In the genomic region with DNA sequence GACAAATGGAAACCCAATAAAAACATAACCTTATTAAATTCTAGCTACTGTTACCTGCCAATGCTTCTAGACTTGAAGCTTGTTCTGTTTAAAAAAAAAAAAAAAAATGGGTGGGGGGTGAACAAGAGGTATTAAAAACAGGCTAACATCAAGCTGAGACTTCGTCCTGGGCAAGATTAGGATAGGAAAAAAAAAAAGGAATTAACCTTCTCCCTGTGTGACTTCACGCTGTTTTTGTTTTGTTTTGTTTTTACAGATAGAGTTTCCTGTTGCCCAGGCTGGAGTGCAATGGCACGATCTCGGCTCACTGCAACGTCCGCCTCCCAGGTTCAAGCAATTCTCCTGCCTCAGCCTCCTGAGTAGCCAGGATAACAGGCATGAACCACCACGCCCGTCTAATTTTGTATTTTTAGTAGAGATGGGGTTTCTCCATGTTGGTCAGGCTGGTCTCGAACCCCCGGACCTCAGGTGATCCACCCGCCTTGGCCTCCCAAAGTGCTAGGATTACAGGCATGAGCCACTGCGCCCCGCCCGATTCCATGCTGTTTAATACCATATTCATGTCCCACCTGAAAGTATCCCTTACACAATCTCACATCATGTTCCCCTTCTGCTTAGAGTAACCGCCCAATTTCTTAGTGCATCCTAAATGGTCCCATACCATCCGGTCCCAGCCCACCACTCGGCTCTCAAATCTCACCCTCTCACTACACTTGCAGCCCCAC, we compare ENCODE assay signal across 1 cellular context.
TF ChIP-seq lines count a peak whose summit lies in the region.

No MANE protein-coding gene starts in this region.

TF ChIP-seq in WTC11, 78 proteins besides CTCF, POLR2A, EP300 and RAD21 (continued from another document):
- TF ChIP-seq, protein P1, sequence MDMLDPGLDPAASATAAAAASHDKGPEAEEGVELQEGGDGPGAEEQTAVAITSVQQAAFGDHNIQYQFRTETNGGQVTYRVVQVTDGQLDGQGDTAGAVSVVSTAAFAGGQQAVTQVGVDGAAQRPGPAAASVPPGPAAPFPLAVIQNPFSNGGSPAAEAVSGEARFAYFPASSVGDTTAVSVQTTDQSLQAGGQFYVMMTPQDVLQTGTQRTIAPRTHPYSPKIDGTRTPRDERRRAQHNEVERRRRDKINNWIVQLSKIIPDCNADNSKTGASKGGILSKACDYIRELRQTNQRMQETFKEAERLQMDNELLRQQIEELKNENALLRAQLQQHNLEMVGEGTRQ (CRISPR knock-in tag; IDR thresholded peaks at IDR 0.05): no peak
- TF ChIP-seq, protein P2, sequence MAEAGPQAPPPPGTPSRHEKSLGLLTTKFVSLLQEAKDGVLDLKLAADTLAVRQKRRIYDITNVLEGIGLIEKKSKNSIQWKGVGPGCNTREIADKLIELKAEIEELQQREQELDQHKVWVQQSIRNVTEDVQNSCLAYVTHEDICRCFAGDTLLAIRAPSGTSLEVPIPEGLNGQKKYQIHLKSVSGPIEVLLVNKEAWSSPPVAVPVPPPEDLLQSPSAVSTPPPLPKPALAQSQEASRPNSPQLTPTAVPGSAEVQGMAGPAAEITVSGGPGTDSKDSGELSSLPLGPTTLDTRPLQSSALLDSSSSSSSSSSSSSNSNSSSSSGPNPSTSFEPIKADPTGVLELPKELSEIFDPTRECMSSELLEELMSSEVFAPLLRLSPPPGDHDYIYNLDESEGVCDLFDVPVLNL (CRISPR knock-in tag; IDR thresholded peaks at IDR 0.05; ENCODE audit: borderline replicate concordance, low read depth): no peak
- no peak for TF ChIP-seq NFE2L1 (CRISPR knock-in tag; IDR thresholded peaks at IDR 0.05)
- no peak for TF ChIP-seq CREM (CRISPR knock-in tag; IDR thresholded peaks at IDR 0.05)
- TF ChIP-seq EMX1 (CRISPR knock-in tag; IDR thresholded peaks at IDR 0.05): no peak
- TF ChIP-seq, protein P3, sequence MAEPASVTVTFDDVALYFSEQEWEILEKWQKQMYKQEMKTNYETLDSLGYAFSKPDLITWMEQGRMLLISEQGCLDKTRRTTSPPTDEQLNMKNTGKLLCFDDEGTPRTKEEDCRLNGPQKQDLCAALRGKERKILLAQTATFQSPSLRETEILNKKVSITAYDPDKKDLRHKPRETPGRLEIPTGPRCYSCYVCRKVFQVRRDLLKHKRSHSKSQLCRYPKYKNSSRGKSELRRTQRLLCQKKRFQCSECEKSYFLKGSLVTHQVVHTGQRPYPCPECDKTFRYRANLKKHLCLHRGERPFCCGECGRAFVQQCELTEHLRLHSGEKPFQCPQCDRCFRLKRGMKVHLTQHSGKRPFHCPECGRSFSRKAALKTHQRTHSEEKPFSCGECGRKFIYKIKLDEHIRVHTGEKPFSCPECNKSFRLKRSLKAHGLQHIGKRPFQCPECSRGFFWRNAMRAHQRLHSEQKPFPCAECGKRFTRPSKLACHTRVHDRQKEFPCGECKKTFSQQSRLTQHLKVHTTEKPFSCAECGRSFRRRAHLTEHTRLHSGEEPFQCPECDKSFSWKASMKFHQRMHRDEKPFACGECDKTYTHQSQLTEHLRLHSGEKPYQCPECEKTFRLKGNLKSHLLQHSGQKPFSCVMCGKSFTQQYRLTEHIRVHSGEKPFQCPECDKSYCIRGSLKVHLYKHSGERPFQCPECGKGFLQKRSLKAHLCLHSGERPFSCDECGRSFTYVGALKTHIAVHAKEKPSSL (CRISPR knock-in tag; conservative IDR thresholded peaks at IDR 0.05): no peak
- TF ChIP-seq, protein P4, sequence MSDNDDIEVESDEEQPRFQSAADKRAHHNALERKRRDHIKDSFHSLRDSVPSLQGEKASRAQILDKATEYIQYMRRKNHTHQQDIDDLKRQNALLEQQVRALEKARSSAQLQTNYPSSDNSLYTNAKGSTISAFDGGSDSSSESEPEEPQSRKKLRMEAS (CRISPR knock-in tag; IDR thresholded peaks at IDR 0.05): no peak
- TF ChIP-seq SP1 (CRISPR knock-in tag; conservative IDR thresholded peaks at IDR 0.05): no peak
- TF ChIP-seq GRHL2 (CRISPR knock-in tag; IDR thresholded peaks at IDR 0.05; ENCODE audit: insufficient replicate concordance, severe bottlenecking): no peak
- no peak for TF ChIP-seq KAT7 (CRISPR knock-in tag; IDR thresholded peaks at IDR 0.05; ENCODE audit: borderline replicate concordance)
- TF ChIP-seq TP53 (CRISPR knock-in tag; IDR thresholded peaks at IDR 0.05): no peak
- TF ChIP-seq RORB (CRISPR knock-in tag; IDR thresholded peaks at IDR 0.05): no peak
- no peak for TF ChIP-seq IRF2 (CRISPR knock-in tag; IDR thresholded peaks at IDR 0.05; ENCODE audit: borderline replicate concordance, low read depth)
- no peak for TF ChIP-seq NR3C1 (CRISPR knock-in tag; conservative IDR thresholded peaks at IDR 0.05; ENCODE audit: low read depth)
- TF ChIP-seq MYBL2 (CRISPR knock-in tag; IDR thresholded peaks at IDR 0.05): no peak
- no peak for TF ChIP-seq NFYB (CRISPR knock-in tag; conservative IDR thresholded peaks at IDR 0.05; ENCODE audit: low read depth)
- no peak for TF ChIP-seq FOXJ3 (CRISPR knock-in tag; IDR thresholded peaks at IDR 0.05; ENCODE audit: borderline replicate concordance)
- TF ChIP-seq, protein P5, sequence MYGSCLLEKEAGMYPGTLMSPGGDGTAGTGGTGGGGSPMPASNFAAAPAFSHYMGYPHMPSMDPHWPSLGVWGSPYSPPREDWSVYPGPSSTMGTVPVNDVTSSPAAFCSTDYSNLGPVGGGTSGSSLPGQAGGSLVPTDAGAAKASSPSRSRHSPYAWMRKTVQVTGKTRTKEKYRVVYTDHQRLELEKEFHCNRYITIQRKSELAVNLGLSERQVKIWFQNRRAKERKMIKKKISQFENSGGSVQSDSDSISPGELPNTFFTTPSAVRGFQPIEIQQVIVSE (CRISPR knock-in tag; IDR thresholded peaks at IDR 0.05; ENCODE audit: borderline replicate concordance): no peak
- TF ChIP-seq, protein P6, sequence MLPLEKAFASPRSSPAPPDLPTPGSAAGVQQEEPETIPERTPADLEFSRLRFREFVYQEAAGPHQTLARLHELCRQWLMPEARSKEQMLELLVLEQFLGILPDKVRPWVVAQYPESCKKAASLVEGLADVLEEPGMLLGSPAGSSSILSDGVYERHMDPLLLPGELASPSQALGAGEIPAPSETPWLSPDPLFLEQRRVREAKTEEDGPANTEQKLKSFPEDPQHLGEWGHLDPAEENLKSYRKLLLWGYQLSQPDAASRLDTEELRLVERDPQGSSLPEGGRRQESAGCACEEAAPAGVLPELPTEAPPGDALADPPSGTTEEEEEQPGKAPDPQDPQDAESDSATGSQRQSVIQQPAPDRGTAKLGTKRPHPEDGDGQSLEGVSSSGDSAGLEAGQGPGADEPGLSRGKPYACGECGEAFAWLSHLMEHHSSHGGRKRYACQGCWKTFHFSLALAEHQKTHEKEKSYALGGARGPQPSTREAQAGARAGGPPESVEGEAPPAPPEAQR (CRISPR knock-in tag; IDR thresholded peaks at IDR 0.05): no peak
